In the genomic region with DNA sequence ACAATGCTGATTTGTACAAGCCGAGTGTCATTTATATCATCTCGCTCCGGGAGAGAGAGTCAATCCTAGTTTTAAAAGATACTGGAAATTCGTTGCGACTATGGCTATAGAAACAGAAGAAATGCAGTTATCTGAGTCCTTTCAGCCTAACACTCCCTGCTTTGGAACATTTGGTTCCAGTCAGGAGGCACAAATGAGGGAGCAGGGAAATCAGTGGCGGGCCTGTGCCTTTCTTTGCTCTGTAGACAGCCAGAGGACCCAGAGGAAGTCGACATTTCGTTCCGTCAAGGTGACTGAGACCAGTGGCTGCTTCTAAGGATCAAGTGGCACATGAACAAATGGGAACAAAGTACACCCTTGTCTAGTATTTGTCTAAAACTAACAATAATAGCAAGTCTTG, we compare ENCODE assay signal across 1 cellular context.
TF ChIP-seq lines count a peak whose summit lies in the region.

No MANE protein-coding gene starts in this region.

TF ChIP-seq in GM23338, 12 proteins besides CTCF, POLR2A, EP300 and RAD21 (continued from another document):
- TF ChIP-seq CREB1 (CRISPR knock-in tag; IDR thresholded peaks at IDR 0.05; ENCODE audit: low read depth) (no peak), NANOG (IDR thresholded peaks at IDR 0.05; ENCODE audit: borderline replicate concordance) (no peak), POLR2AphosphoS5 (IDR thresholded peaks at IDR 0.05; ENCODE audit: low read depth) (no peak), STAT1 (IDR thresholded peaks at IDR 0.05; ENCODE audit: unreplicated experiment) (no peak), EZH2 (IDR thresholded peaks at IDR 0.05; ENCODE audit: low read depth, unreplicated experiment) (no peak), ZNF114 (CRISPR knock-in tag; IDR thresholded peaks at IDR 0.05) (no peak)
- TF ChIP-seq, protein P1, sequence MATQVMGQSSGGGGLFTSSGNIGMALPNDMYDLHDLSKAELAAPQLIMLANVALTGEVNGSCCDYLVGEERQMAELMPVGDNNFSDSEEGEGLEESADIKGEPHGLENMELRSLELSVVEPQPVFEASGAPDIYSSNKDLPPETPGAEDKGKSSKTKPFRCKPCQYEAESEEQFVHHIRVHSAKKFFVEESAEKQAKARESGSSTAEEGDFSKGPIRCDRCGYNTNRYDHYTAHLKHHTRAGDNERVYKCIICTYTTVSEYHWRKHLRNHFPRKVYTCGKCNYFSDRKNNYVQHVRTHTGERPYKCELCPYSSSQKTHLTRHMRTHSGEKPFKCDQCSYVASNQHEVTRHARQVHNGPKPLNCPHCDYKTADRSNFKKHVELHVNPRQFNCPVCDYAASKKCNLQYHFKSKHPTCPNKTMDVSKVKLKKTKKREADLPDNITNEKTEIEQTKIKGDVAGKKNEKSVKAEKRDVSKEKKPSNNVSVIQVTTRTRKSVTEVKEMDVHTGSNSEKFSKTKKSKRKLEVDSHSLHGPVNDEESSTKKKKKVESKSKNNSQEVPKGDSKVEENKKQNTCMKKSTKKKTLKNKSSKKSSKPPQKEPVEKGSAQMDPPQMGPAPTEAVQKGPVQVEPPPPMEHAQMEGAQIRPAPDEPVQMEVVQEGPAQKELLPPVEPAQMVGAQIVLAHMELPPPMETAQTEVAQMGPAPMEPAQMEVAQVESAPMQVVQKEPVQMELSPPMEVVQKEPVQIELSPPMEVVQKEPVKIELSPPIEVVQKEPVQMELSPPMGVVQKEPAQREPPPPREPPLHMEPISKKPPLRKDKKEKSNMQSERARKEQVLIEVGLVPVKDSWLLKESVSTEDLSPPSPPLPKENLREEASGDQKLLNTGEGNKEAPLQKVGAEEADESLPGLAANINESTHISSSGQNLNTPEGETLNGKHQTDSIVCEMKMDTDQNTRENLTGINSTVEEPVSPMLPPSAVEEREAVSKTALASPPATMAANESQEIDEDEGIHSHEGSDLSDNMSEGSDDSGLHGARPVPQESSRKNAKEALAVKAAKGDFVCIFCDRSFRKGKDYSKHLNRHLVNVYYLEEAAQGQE (IDR thresholded peaks at IDR 0.05; ENCODE audit: unreplicated experiment): no peak
- TF ChIP-seq, protein P2, sequence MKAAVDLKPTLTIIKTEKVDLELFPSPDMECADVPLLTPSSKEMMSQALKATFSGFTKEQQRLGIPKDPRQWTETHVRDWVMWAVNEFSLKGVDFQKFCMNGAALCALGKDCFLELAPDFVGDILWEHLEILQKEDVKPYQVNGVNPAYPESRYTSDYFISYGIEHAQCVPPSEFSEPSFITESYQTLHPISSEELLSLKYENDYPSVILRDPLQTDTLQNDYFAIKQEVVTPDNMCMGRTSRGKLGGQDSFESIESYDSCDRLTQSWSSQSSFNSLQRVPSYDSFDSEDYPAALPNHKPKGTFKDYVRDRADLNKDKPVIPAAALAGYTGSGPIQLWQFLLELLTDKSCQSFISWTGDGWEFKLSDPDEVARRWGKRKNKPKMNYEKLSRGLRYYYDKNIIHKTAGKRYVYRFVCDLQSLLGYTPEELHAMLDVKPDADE (IDR thresholded peaks at IDR 0.05): no peak
